In genomic region chr1:116123837-116124533, GRCh38 we compare ENCODE assay signal across 1 cellular context.
TF ChIP-seq lines count a peak whose summit lies in the region.

No MANE protein-coding gene starts in this region.

TF ChIP-seq in GM23338, 12 proteins besides CTCF, POLR2A, EP300 and RAD21 (continued from another document):
- TF ChIP-seq, protein P1, sequence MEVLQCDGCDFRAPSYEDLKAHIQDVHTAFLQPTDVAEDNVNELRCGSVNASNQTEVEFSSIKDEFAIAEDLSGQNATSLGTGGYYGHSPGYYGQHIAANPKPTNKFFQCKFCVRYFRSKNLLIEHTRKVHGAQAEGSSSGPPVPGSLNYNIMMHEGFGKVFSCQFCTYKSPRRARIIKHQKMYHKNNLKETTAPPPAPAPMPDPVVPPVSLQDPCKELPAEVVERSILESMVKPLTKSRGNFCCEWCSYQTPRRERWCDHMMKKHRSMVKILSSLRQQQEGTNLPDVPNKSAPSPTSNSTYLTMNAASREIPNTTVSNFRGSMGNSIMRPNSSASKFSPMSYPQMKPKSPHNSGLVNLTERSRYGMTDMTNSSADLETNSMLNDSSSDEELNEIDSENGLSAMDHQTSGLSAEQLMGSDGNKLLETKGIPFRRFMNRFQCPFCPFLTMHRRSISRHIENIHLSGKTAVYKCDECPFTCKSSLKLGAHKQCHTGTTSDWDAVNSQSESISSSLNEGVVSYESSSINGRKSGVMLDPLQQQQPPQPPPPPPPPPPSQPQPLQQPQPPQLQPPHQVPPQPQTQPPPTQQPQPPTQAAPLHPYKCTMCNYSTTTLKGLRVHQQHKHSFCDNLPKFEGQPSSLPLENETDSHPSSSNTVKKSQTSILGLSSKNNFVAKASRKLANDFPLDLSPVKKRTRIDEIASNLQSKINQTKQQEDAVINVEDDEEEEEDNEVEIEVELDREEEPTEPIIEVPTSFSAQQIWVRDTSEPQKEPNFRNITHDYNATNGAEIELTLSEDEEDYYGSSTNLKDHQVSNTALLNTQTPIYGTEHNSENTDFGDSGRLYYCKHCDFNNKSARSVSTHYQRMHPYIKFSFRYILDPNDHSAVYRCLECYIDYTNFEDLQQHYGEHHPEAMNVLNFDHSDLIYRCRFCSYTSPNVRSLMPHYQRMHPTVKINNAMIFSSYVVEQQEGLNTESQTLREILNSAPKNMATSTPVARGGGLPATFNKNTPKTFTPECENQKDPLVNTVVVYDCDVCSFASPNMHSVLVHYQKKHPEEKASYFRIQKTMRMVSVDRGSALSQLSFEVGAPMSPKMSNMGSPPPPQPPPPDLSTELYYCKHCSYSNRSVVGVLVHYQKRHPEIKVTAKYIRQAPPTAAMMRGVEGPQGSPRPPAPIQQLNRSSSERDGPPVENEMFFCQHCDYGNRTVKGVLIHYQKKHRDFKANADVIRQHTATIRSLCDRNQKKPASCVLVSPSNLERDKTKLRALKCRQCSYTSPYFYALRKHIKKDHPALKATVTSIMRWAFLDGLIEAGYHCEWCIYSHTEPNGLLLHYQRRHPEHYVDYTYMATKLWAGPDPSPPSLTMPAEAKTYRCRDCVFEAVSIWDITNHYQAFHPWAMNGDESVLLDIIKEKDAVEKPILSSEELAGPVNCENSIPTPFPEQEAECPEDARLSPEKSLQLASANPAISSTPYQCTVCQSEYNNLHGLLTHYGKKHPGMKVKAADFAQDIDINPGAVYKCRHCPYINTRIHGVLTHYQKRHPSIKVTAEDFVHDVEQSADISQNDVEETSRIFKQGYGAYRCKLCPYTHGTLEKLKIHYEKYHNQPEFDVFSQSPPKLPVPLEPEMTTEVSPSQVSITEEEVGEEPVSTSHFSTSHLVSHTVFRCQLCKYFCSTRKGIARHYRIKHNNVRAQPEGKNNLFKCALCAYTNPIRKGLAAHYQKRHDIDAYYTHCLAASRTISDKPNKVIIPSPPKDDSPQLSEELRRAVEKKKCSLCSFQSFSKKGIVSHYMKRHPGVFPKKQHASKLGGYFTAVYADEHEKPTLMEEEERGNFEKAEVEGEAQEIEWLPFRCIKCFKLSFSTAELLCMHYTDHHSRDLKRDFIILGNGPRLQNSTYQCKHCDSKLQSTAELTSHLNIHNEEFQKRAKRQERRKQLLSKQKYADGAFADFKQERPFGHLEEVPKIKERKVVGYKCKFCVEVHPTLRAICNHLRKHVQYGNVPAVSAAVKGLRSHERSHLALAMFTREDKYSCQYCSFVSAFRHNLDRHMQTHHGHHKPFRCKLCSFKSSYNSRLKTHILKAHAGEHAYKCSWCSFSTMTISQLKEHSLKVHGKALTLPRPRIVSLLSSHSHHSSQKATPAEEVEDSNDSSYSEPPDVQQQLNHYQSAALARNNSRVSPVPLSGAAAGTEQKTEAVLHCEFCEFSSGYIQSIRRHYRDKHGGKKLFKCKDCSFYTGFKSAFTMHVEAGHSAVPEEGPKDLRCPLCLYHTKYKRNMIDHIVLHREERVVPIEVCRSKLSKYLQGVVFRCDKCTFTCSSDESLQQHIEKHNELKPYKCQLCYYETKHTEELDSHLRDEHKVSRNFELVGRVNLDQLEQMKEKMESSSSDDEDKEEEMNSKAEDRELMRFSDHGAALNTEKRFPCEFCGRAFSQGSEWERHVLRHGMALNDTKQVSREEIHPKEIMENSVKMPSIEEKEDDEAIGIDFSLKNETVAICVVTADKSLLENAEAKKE (CRISPR knock-in tag; IDR thresholded peaks at IDR 0.05): no peak
- TF ChIP-seq CREB1 (CRISPR knock-in tag; IDR thresholded peaks at IDR 0.05; ENCODE audit: low read depth): no peak
